ENCODE assay signal across 9 cellular contexts in the genomic region with DNA sequence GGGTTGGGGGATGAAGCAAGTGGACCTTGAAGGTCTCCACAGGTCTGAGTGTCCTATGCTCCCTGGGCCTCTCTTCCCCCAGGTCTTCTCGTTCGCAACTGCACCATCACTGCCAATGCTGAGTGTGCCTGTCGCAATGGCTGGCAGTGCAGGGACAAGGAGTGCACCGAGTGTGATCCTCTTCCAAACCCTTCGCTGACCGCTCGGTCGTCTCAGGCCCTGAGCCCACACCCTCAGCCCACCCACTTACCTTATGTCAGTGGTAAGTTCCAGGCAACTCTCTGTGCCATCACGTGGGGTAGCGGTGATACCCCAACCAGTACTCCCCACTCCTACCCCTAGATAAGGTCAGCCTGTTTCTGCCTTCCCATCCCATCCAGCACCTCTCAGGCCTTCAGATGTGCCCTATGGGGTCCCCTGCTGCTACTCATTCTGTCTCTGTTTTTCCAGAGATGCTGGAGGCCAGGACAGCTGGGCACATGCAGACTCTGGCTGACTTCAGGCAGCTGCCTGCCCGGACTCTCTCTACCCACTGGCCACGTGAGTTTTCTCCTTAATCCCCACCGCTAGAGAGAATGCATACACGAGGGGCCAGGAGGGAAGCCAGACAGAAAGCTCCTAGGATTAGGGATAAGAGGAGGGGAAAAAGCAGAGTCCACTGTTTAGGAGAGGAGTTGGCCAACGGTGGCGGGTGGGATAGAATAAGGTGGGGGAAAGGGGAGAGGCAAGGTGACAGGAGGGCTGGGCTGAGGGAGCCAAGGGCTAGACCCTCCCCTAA. TPM values are rescaled to one million over a fixed set of nuclear protein-coding genes. Genes with fewer than 3 reads are reported as not detected.
DNase-seq lines count a peak whose midpoint lies in the region; ATAC-seq, FAIRE-seq and TF ChIP-seq lines count a peak whose summit lies in the region.
"Had no signal": no experiment of that assay in that cellular context is flagged by ENCODE, and none has a peak within 500 bp of the region (broad histone marks: within the 10 kb centered on the region; RNA-seq: fewer than 3 reads in every experiment).

No MANE protein-coding gene starts in this region.

- peak overlapping the region; percentile 97 for H2AFZ ChIP-seq in keratinocyte (ENCODE audit: control insufficient read depth, low read length)

- no peaks in the 10 kb centered on the region for H3K9me3 Mint-ChIP-seq in IgD-negative memory B cell
- H3K9me3 Mint-ChIP-seq in activated naive CD4-positive, alpha-beta T cell treated with anti-CD3 and anti-CD28 coated beads, Interleukin-2, amount 50 U/mL, for 72 hours = no peaks in the 10 kb centered on the region
- H3K9me3 Mint-ChIP-seq in stimulated activated naive CD8-positive, alpha-beta T cell treated with anti-CD3 and anti-CD28 coated beads, Interleukin-15, amount 100 ng/mL, for 72 hours = no peaks in the 10 kb centered on the region

- no peak for TF ChIP-seq CTCF in keratinocyte (optimal IDR thresholded peaks at IDR 0.05 in 1 of 3, IDR thresholded peaks at IDR 0.05 in 1 of 3, conservative IDR thresholded peaks at IDR 0.05 in 1 of 3; ENCODE audit: extremely low read depth in 1 of 3, insufficient read depth in 2 of 3, low read length in 3 of 3)

- H3K79me2 ChIP-seq in keratinocyte (ENCODE audit: control insufficient read depth, insufficient read depth, low read length) = no peaks in the 10 kb centered on the region

- dilution Hi-C loops in keratinocyte (cut with MboI; ENCODE audit: extremely low pct_ligation_motif_present, low sequenced_read_pairs) = no loop called here

- peaks cover 31 to 57% (median 54%) of the 10 kb centered on the region in 3 donors for H3K4me1 Mint-ChIP-seq in IgD-negative memory B cell
- H3K4me1 Mint-ChIP-seq in stimulated activated naive CD8-positive, alpha-beta T cell treated with anti-CD3 and anti-CD28 coated beads, Interleukin-15, amount 100 ng/mL, for 72 hours = peaks cover 74% of the 10 kb centered on the region

- no peak overlapping the region for H3K4me3 ChIP-seq in keratinocyte (ENCODE audit: control insufficient read depth in 2 of 3, extremely low read depth in 1 of 3, insufficient read depth in 2 of 3, low read depth in 1 of 3, low read length in 3 of 3)

- peaks cover 0 to 2% of the 10 kb centered on the region in 2 experiments for H3K36me3 ChIP-seq in keratinocyte (ENCODE audit: control insufficient read depth in 2 of 2, extremely low read depth in 1 of 2, insufficient read depth in 2 of 2, low read length in 2 of 2)

- no peak overlapping the region for H3K9ac ChIP-seq in keratinocyte (ENCODE audit: control insufficient read depth, extremely low read depth, insufficient read depth, low read length)

- H3K9me3 ChIP-seq in keratinocyte (ENCODE audit: control insufficient read depth, low read depth, low read length) = no peaks in the 10 kb centered on the region

- TF ChIP-seq POLR2A in erythroblast (IDR thresholded peaks at IDR 0.05; ENCODE audit: low read length) = no peak

- H3K4me3 Mint-ChIP-seq in IgD-negative memory B cell = peak overlapping the region; percentile 63 to 97 (median 94)
- H3K4me3 Mint-ChIP-seq in stimulated activated naive CD8-positive, alpha-beta T cell treated with anti-CD3 and anti-CD28 coated beads, Interleukin-15, amount 100 ng/mL, for 72 hours = peak overlapping the region; percentile 99 to 100

- H3K36me3 Mint-ChIP-seq in IgD-negative memory B cell = peaks cover 11% of the 10 kb centered on the region
- H3K36me3 Mint-ChIP-seq in activated naive CD4-positive, alpha-beta T cell treated with anti-CD3 and anti-CD28 coated beads, Interleukin-2, amount 50 U/mL, for 72 hours = peaks cover 85 to 88% of the 10 kb centered on the region in 2 donors

- no peak for FAIRE-seq in keratinocyte (lab: Jason Lieb, UNC)

- ATAC-seq in activated naive CD4-positive, alpha-beta T cell treated with anti-CD3 and anti-CD28 coated beads, Interleukin-2, amount 50 U/mL, for 72 hours = no peak
- no peak for ATAC-seq in stimulated activated naive CD8-positive, alpha-beta T cell treated with anti-CD3 and anti-CD28 coated beads, Interleukin-15, amount 100 ng/mL, for 72 hours
- ATAC-seq in GM18861 (IDR thresholded peaks at IDR 0.05; ENCODE audit: unreplicated experiment) = no peak

- no peaks in the 10 kb centered on the region for H3K27me3 ChIP-seq in keratinocyte (ENCODE audit: control insufficient read depth, extremely low read depth, insufficient read depth, low read length)

- peak overlapping the region; percentile 95 for H3K4me2 ChIP-seq in keratinocyte (ENCODE audit: control insufficient read depth, extremely low read depth, insufficient read depth, low read depth, low read length)

- no peaks in the 10 kb centered on the region for H3K9me1 ChIP-seq in keratinocyte (ENCODE audit: control insufficient read depth, extremely low read depth, insufficient read depth, low read length)

- H3K27ac Mint-ChIP-seq in IgD-negative memory B cell = peak overlapping the region; percentile 97 to 99 (median 99)
- H3K27ac Mint-ChIP-seq in activated naive CD4-positive, alpha-beta T cell treated with anti-CD3 and anti-CD28 coated beads, Interleukin-2, amount 50 U/mL, for 72 hours = peak overlapping the region; percentile 97 to 100
- H3K27ac Mint-ChIP-seq in stimulated activated naive CD8-positive, alpha-beta T cell treated with anti-CD3 and anti-CD28 coated beads, Interleukin-15, amount 100 ng/mL, for 72 hours = peak overlapping the region; percentile 98 to 100

- H3K27ac ChIP-seq in keratinocyte (ENCODE audit: control insufficient read depth, insufficient read depth, low read length) = no peak overlapping the region

- DNase-seq in activated naive CD4-positive, alpha-beta T cell treated with anti-CD3 and anti-CD28 coated beads, Interleukin-2, amount 50 U/mL, for 72 hours (ENCODE audit: low spot score in 2 of 2) = no peak
- DNase-seq in keratinocyte (ENCODE audit: low read depth, low spot score) (no peak), erythroblast (lab: John Stamatoyannopoulos, UW) (no peak), NCI-H2081 treated with DMSO at 0.1 percent for 48 hours (lab: John Stamatoyannopoulos, UW) (no peak), NCI-H1694 treated with DMSO at 0.1 percent for 48 hours (lab: John Stamatoyannopoulos, UW) (no peak)
- no peak for DNase-seq in stimulated activated naive CD8-positive, alpha-beta T cell treated with anti-CD3 and anti-CD28 coated beads, Interleukin-15, amount 100 ng/mL, for 72 hours

- peaks cover 20% of the 10 kb centered on the region for H3K4me1 ChIP-seq in keratinocyte (ENCODE audit: control insufficient read depth, extremely low read depth, insufficient read depth, low read length)

- no peaks in the 10 kb centered on the region for H4K20me1 ChIP-seq in keratinocyte (ENCODE audit: control insufficient read depth, extremely low read depth, insufficient read depth, low read length)

- H3K27me3 Mint-ChIP-seq in IgD-negative memory B cell = no peaks in the 10 kb centered on the region
- no peaks in the 10 kb centered on the region for H3K27me3 Mint-ChIP-seq in stimulated activated naive CD8-positive, alpha-beta T cell treated with anti-CD3 and anti-CD28 coated beads, Interleukin-15, amount 100 ng/mL, for 72 hours

RNA-seq across cellular contexts. Expression of a gene that starts 1.6 kb away (rescaled TPM):
- polyA plus RNA-seq in IgD-negative memory B cell = 125 TPM
- 10 to 100 TPM; 31.4 to 33.7 TPM for total RNA-seq in activated naive CD4-positive, alpha-beta T cell treated with anti-CD3 and anti-CD28 coated beads, Interleukin-2, amount 50 U/mL, for 72 hours
- polyA plus RNA-seq in keratinocyte = 4.2 to 6.0 TPM (median 4.8 TPM) in 3 replicates
- 7.0 TPM for polyA plus RNA-seq in keratinocyte (2011; ENCODE audit: low read depth)
- polyA plus RNA-seq in keratinocyte (2011; cell fraction: cytosol; rRNA removed) = 2.5 and 3.5 TPM in 2 replicates
- polyA plus RNA-seq in keratinocyte (2011; cell fraction: nucleus; rRNA removed) = 6.4 and 9.5 TPM in 2 replicates
- polyA plus RNA-seq in keratinocyte (2012; ENCODE audit: low replicate concordance) = 2.2 and 5.2 TPM in 2 replicates
- 3.1 to 6.7 TPM (median 6.0 TPM) in 3 replicates for polyA minus RNA-seq in keratinocyte
- 2.5 TPM for polyA minus RNA-seq in keratinocyte (2011; cell fraction: cytosol; rRNA and poly(A)+ RNA removed)
- 4.0 and 5.6 TPM in 2 replicates for polyA minus RNA-seq in keratinocyte (2011; cell fraction: nucleus; rRNA and poly(A)+ RNA removed)

RNA-seq across cellular contexts. Expression of a gene that starts 5.5 kb away (rescaled TPM):
- polyA plus RNA-seq in IgD-negative memory B cell (264 TPM), keratinocyte (not detected in 3 replicates)
- total RNA-seq in activated naive CD4-positive, alpha-beta T cell treated with anti-CD3 and anti-CD28 coated beads, Interleukin-2, amount 50 U/mL, for 72 hours = 100 to 1,000 TPM in 1 of 2 donors, 10 to 100 TPM in 1; 77.9 to 162 TPM
- polyA plus RNA-seq in keratinocyte (2011; ENCODE audit: low read depth) = not detected
- polyA plus RNA-seq in keratinocyte (2011; cell fraction: cytosol; rRNA removed) = not detected in 2 replicates
- not detected in 2 replicates for polyA plus RNA-seq in keratinocyte (2011; cell fraction: nucleus; rRNA removed)
- not detected in 2 replicates for polyA plus RNA-seq in keratinocyte (2012; ENCODE audit: low replicate concordance)
- not detected in 3 replicates for polyA minus RNA-seq in keratinocyte
- polyA minus RNA-seq in keratinocyte (2011; cell fraction: cytosol; rRNA and poly(A)+ RNA removed) = not detected
- polyA minus RNA-seq in keratinocyte (2011; cell fraction: nucleus; rRNA and poly(A)+ RNA removed) = not detected in 2 replicates
- total RNA-seq: M059J had no signal

RNA-seq across cellular contexts. Expression of a gene that starts 20.2 kb away (rescaled TPM):
- 8.1 TPM for polyA plus RNA-seq in IgD-negative memory B cell
- total RNA-seq in activated naive CD4-positive, alpha-beta T cell treated with anti-CD3 and anti-CD28 coated beads, Interleukin-2, amount 50 U/mL, for 72 hours = 100 to 1,000 TPM in 1 of 2 donors, 10 to 100 TPM in 1; 47.6 to 151 TPM
- 5.3 to 7.8 TPM (median 6.7 TPM) in 3 replicates for polyA plus RNA-seq in keratinocyte
- 0.42 TPM for polyA plus RNA-seq in keratinocyte (2011; ENCODE audit: low read depth)
- 5.4 and 8.0 TPM in 2 replicates for polyA plus RNA-seq in keratinocyte (2011; cell fraction: cytosol; rRNA removed)
- polyA plus RNA-seq in keratinocyte (2011; cell fraction: nucleus; rRNA removed) = 22.3 and 24.4 TPM in 2 replicates
- 2.3 and 3.8 TPM in 2 replicates for polyA plus RNA-seq in keratinocyte (2012; ENCODE audit: low replicate concordance)
- polyA minus RNA-seq in keratinocyte = 4.9 to 6.2 TPM (median 5.9 TPM) in 3 replicates
- polyA minus RNA-seq in keratinocyte (2011; cell fraction: cytosol; rRNA and poly(A)+ RNA removed) = 0.58 TPM
- 3.0 and 7.9 TPM in 2 replicates for polyA minus RNA-seq in keratinocyte (2011; cell fraction: nucleus; rRNA and poly(A)+ RNA removed)

RNA-seq across cellular contexts. Expression of a gene that starts 42.8 kb away (rescaled TPM):
- polyA plus RNA-seq in IgD-negative memory B cell = 165 TPM
- 100 to 1,000 TPM; 305 to 440 TPM for total RNA-seq in activated naive CD4-positive, alpha-beta T cell treated with anti-CD3 and anti-CD28 coated beads, Interleukin-2, amount 50 U/mL, for 72 hours
- polyA plus RNA-seq in keratinocyte = 76.5 to 184 TPM (median 130 TPM) in 3 replicates
- 76.9 TPM for polyA plus RNA-seq in keratinocyte (2011; ENCODE audit: low read depth)
- 155 and 198 TPM in 2 replicates for polyA plus RNA-seq in keratinocyte (2011; cell fraction: cytosol; rRNA removed)
- 60.2 and 69.9 TPM in 2 replicates for polyA plus RNA-seq in keratinocyte (2011; cell fraction: nucleus; rRNA removed)
- polyA plus RNA-seq in keratinocyte (2012; ENCODE audit: low replicate concordance) = 163 and 213 TPM in 2 replicates
- polyA minus RNA-seq in keratinocyte = 8.3 to 26.0 TPM (median 23.7 TPM) in 3 replicates
- 31.7 TPM for polyA minus RNA-seq in keratinocyte (2011; cell fraction: cytosol; rRNA and poly(A)+ RNA removed)
- polyA minus RNA-seq in keratinocyte (2011; cell fraction: nucleus; rRNA and poly(A)+ RNA removed) = 7.3 and 7.8 TPM in 2 replicates

RNA-seq across cellular contexts. Expression of a gene that starts 43.6 kb away (rescaled TPM):
- polyA plus RNA-seq in IgD-negative memory B cell (21.1 TPM), keratinocyte (12.3 to 34.6 TPM (median 33.7 TPM) in 3 replicates)
- total RNA-seq in activated naive CD4-positive, alpha-beta T cell treated with anti-CD3 and anti-CD28 coated beads, Interleukin-2, amount 50 U/mL, for 72 hours = 100 to 1,000 TPM; 208 to 276 TPM
- polyA plus RNA-seq in keratinocyte (2011; ENCODE audit: low read depth) = 10.5 TPM
- polyA plus RNA-seq in keratinocyte (2011; cell fraction: cytosol; rRNA removed) = 12.0 and 14.9 TPM in 2 replicates
- polyA plus RNA-seq in keratinocyte (2011; cell fraction: nucleus; rRNA removed) = 17.8 and 18.1 TPM in 2 replicates
- 6.2 and 29.3 TPM in 2 replicates for polyA plus RNA-seq in keratinocyte (2012; ENCODE audit: low replicate concordance)
- 18.2 to 60.7 TPM (median 52.1 TPM) in 3 replicates for polyA minus RNA-seq in keratinocyte
- polyA minus RNA-seq in keratinocyte (2011; cell fraction: cytosol; rRNA and poly(A)+ RNA removed) = 25.1 TPM
- polyA minus RNA-seq in keratinocyte (2011; cell fraction: nucleus; rRNA and poly(A)+ RNA removed) = 17.0 and 26.1 TPM in 2 replicates

Comparison
In these comparisons a context has a peak if more than half of its experiments do, and no peak if none do; other contexts are left out.
1. RNA of a gene that starts 1.6 kb away (polyA plus RNA-seq): 125 TPM in IgD-negative memory B cell (single experiment); 2.2 to 9.5 TPM in keratinocyte; every median in the first group is over 10 times any median in the second.
2. RNA of a gene that starts 5.5 kb away (polyA plus RNA-seq): 264 TPM in IgD-negative memory B cell (single experiment); not detected in keratinocyte; every median in the first group is over 100 times any median in the second.
3. Peak in every context shown above with its lines, with median percentiles within 50 percentile points of each other: H3K27ac Mint-ChIP-seq.